ENCODE assay signal across 21 cellular contexts in genomic region chr10:68586622-68587325, GRCh38.
"Had no signal": no experiment of that assay in that cellular context is flagged by ENCODE, and none has a peak within 500 bp of the region (broad histone marks: within the 10 kb centered on the region; RNA-seq: fewer than 3 reads in every experiment).

No MANE protein-coding gene starts in this region.

- H3K4me1 Mint-ChIP-seq: activated B cell treated with CpG ODN at 0.5 μM for 24 hours had no signal

- H2AFZ ChIP-seq: hepatocyte had no signal

- DNase-seq: activated B cell treated with CpG ODN at 0.5 μM for 24 hours; activated CD4-positive, alpha-beta T cell treated with anti-CD3 and anti-CD28 coated beads, Interleukin-2, amount 10 ng/mL, durations not matched to agents 7 days and 5 days; activated CD8-positive, alpha-beta memory T cell treated with anti-CD3 and anti-CD28 coated beads, Interleukin-2, amount 50 U/mL, for 48 hours; activated naive CD8-positive, alpha-beta T cell treated with anti-CD3 and anti-CD28 coated beads, Interleukin-2, amount 10 ng/mL, durations not matched to agents 7 days and 5 days; aorta; cerebellar nuclear complex; effector memory CD4-positive, alpha-beta T cell; islet precursor cell; naive thymus-derived CD8-positive, alpha-beta T cell; occipital lobe; right cardiac atrium; small intestine; stimulated activated CD4-positive, alpha-beta T cell treated with anti-CD3 and anti-CD28 coated beads, Interleukin-4, amount 100 ng/mL, for 4 hours; stimulated activated CD8-positive, alpha-beta memory T cell treated with anti-CD3 and anti-CD28 coated beads, Interleukin-4, amount 100 ng/mL, for 48 hours; stimulated activated naive CD8-positive, alpha-beta T cell treated with anti-CD3 and anti-CD28 coated beads, Interleukin-15, Interleukin-2, amounts not matched to agents 100 U/mL and 50 U/mL, for 24 hours had no signal

- H3K9me3 Mint-ChIP-seq: activated B cell treated with CpG ODN at 0.5 μM for 24 hours; activated CD4-positive, alpha-beta T cell treated with anti-CD3 and anti-CD28 coated beads, Interleukin-2, amount 10 ng/mL, durations not matched to agents 7 days and 5 days; activated naive CD8-positive, alpha-beta T cell treated with anti-CD3 and anti-CD28 coated beads, Interleukin-2, amount 10 ng/mL, durations not matched to agents 7 days and 5 days; dendritic cell treated with granulocyte-macrophage colony-stimulating factor and Interleukin-4, amounts not matched to agents 40 ng/mL and 50 ng/mL, for 4 days; naive thymus-derived CD8-positive, alpha-beta T cell; type B pancreatic cell had no signal

- H3K9me3 ChIP-seq: suprapubic skin had no signal

- H3K27ac ChIP-seq: hepatocyte, suprapubic skin had no signal

- ATAC-seq: left lobe of liver; naive thymus-derived CD8-positive, alpha-beta T cell; right cardiac atrium; stimulated activated naive CD8-positive, alpha-beta T cell treated with anti-CD3 and anti-CD28 coated beads, Interleukin-15, Interleukin-2, amounts not matched to agents 100 U/mL and 50 U/mL, for 24 hours had no signal

- H3K4me3 ChIP-seq: hepatocyte, suprapubic skin had no signal

- H3K36me3 ChIP-seq: suprapubic skin had no signal

- H3K27ac Mint-ChIP-seq: activated B cell treated with CpG ODN at 0.5 μM for 24 hours; activated CD4-positive, alpha-beta T cell treated with anti-CD3 and anti-CD28 coated beads, Interleukin-2, amount 10 ng/mL, durations not matched to agents 7 days and 5 days; activated naive CD8-positive, alpha-beta T cell treated with anti-CD3 and anti-CD28 coated beads, Interleukin-2, amount 10 ng/mL, durations not matched to agents 7 days and 5 days; dendritic cell treated with granulocyte-macrophage colony-stimulating factor and Interleukin-4, amounts not matched to agents 40 ng/mL and 50 ng/mL, for 4 days; progenitor cell of endocrine pancreas; type B pancreatic cell had no signal

- H3K36me3 Mint-ChIP-seq: naive thymus-derived CD8-positive, alpha-beta T cell had no signal

- FAIRE-seq: small intestine had no signal

- H3K27me3 Mint-ChIP-seq: activated B cell treated with CpG ODN at 0.5 μM for 24 hours; activated CD4-positive, alpha-beta T cell treated with anti-CD3 and anti-CD28 coated beads, Interleukin-2, amount 10 ng/mL, durations not matched to agents 7 days and 5 days; progenitor cell of endocrine pancreas; type B pancreatic cell had no signal

- H3K27me3 ChIP-seq: hepatocyte, suprapubic skin had no signal

- H3K4me3 Mint-ChIP-seq: activated B cell treated with CpG ODN at 0.5 μM for 24 hours; activated CD4-positive, alpha-beta T cell treated with anti-CD3 and anti-CD28 coated beads, Interleukin-2, amount 10 ng/mL, durations not matched to agents 7 days and 5 days; activated naive CD8-positive, alpha-beta T cell treated with anti-CD3 and anti-CD28 coated beads, Interleukin-2, amount 10 ng/mL, durations not matched to agents 7 days and 5 days; dendritic cell treated with granulocyte-macrophage colony-stimulating factor and Interleukin-4, amounts not matched to agents 40 ng/mL and 50 ng/mL, for 4 days; naive thymus-derived CD8-positive, alpha-beta T cell; type B pancreatic cell had no signal

- H3K4me1 ChIP-seq: suprapubic skin had no signal

- H3K4me2 ChIP-seq: hepatocyte had no signal
